ENCODE assay signal across 19 cellular contexts in the genomic region with DNA sequence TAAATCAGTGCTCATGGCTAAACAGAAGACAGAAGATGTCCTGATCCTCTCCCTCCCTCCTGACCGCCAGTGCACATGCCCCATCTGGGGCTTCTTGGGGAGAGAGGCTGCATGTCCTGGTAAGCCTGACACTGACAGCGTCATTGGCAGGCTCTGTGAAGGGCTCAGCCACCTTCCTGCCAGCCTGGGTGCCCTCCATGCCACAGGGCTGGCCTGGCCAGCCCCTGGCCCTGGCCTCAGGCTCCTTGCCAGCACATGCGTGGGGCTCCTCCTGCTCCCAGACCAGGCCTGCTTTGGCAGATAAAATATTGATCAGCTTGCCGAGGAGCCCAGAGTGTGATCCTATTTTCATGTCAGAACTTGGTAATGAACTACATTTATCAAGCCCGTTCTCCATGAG.
"Had no signal": no experiment of that assay in that cellular context is flagged by ENCODE, and none has a peak within 500 bp of the region (broad histone marks: within the 10 kb centered on the region; RNA-seq: fewer than 3 reads in every experiment).

No MANE protein-coding gene starts in this region.

- ATAC-seq: mucosa of descending colon; naive thymus-derived CD8-positive, alpha-beta T cell; sciatic nerve had no signal

- H3K36me3 Mint-ChIP-seq: naive thymus-derived CD8-positive, alpha-beta T cell had no signal

- H3K27ac ChIP-seq: dorsolateral prefrontal cortex, heart right ventricle, stomach, thoracic aorta, transverse colon had no signal

- H3K4me3 ChIP-seq: dorsolateral prefrontal cortex, heart right ventricle, mucosa of descending colon, stomach, thoracic aorta, transverse colon had no signal

- H3K9me3 ChIP-seq: heart right ventricle, mucosa of descending colon, stomach, thoracic aorta, transverse colon had no signal

- H3K4me1 ChIP-seq: stomach, transverse colon had no signal

- H3K4me3 Mint-ChIP-seq: naive thymus-derived CD8-positive, alpha-beta T cell had no signal

- FAIRE-seq: frontal cortex, islet of Langerhans had no signal

- H3K27me3 Mint-ChIP-seq: progenitor cell of endocrine pancreas had no signal

- H3K27ac Mint-ChIP-seq: progenitor cell of endocrine pancreas had no signal

- H3K27me3 ChIP-seq: dorsolateral prefrontal cortex, transverse colon had no signal

- H3K9me3 Mint-ChIP-seq: naive thymus-derived CD8-positive, alpha-beta T cell had no signal

- H3K36me3 ChIP-seq: heart right ventricle, stomach, thoracic aorta, transverse colon had no signal

- DNase-seq: central memory CD4-positive, alpha-beta T cell; cortex of kidney; dorsolateral prefrontal cortex; effector CD8-positive, alpha-beta T cell; hypothalamus; mammary epithelial cell; mucosa of descending colon; stimulated activated CD4-positive, alpha-beta T cell treated with anti-CD3 and anti-CD28 coated beads, Interleukin-12 subunit alpha, Interleukin-12 subunit beta, amount 100 ng/mL, for 4 hours; stimulated activated naive CD4-positive, alpha-beta T cell; stomach; substantia nigra; transverse colon had no signal
